In genomic region chr20:53907968-53908751, GRCh38 we compare ENCODE assay signal across 18 cellular contexts.
DNase-seq lines count a peak whose midpoint lies in the region; ATAC-seq and TF ChIP-seq lines count a peak whose summit lies in the region.
"Had no signal": no experiment of that assay in that cellular context is flagged by ENCODE, and none has a peak within 500 bp of the region (broad histone marks: within the 10 kb centered on the region; RNA-seq: fewer than 3 reads in every experiment).

No MANE protein-coding gene starts in this region.

- H3K27me3 ChIP-seq in BLaER1 = no peaks in the 10 kb centered on the region
- H3K27me3 ChIP-seq in mesenchymal stem cell (ENCODE audit: control insufficient read depth in 1 of 2, insufficient read depth in 1 of 2, low read length in 2 of 2) = no peaks in the 10 kb centered on the region
- no peaks in the 10 kb centered on the region for H3K27me3 ChIP-seq in upper lobe of right lung
- H3K27me3 ChIP-seq: adrenal gland, cardiac muscle cell, Peyer's patch had no signal

- H3K27me3 Mint-ChIP-seq in HFFc6 (ENCODE audit: insufficient read depth) (no peaks in the 10 kb centered on the region; the same call in 1 of the 2 replicates), activated B cell treated with CpG ODN at 0.5 μM for 24 hours (no peaks in the 10 kb centered on the region)

- H4K8ac ChIP-seq in mesenchymal stem cell (ENCODE audit: low read length) = no peak overlapping the region

- H3K4me1 Mint-ChIP-seq in HFFc6 (ENCODE audit: low read depth) (peaks cover 68% of the 10 kb centered on the region), activated B cell treated with CpG ODN at 0.5 μM for 24 hours (peaks cover 57% of the 10 kb centered on the region)

- intact Hi-C loops in activated B cell treated with CpG ODN at 0.5 μM for 24 hours (cut with micrococcal nuclease) = no loop called here
- intact Hi-C loops in upper lobe of right lung (cut with DNase I) = no loop called here

- H4K20me1 ChIP-seq in BLaER1 = no peaks in the 10 kb centered on the region

- CTCF ChIA-PET in activated B cell treated with CpG ODN at 0.5 μM for 24 hours (lab: Charles Lee) = interaction anchor here (1.0 to 3.7 kb wide), 3 partner anchors 8 to 329 kb away, joined by 3 to 15 read pairs (median 5); no protein-coding TSS in a partner anchor

- DNase-seq in HFFc6 (no peak), activated B cell treated with CpG ODN at 0.5 μM for 24 hours (no peak), mesenchymal stem cell (no peak), upper lobe of right lung (no peak), amniotic stem cell (lab: John Stamatoyannopoulos, UW) (no peak)
- DNase-seq: activated CD4-positive, CD25-positive, alpha-beta regulatory T cell treated with anti-CD3 and anti-CD28 coated beads, Interleukin-2, amount 50 U/mL, for 72 hours; CD8-positive, alpha-beta memory T cell; left cardiac atrium; NCI-H1417 treated with DMSO at 0.1 percent for 48 hours; NCI-H748 treated with DMSO at 0.1 percent for 48 hours; stimulated activated CD4-positive, alpha-beta T cell treated with anti-CD3 and anti-CD28 coated beads, Interleukin-4, amount 100 ng/mL, for 4 hours had no signal

- H3K4me3 Mint-ChIP-seq in HFFc6 (peak overlapping the region; percentile 15; the same call in 1 of the 2 replicates), activated B cell treated with CpG ODN at 0.5 μM for 24 hours (no peak overlapping the region)
- H3K4me3 Mint-ChIP-seq: CD8-positive, alpha-beta memory T cell had no signal

- POLR2A ChIA-PET in activated B cell treated with CpG ODN at 0.5 μM for 24 hours (lab: Charles Lee) = interaction anchor here (0.6 to 2.3 kb wide), 11 partner anchors 9 to 327 kb away, joined by 3 to 10 read pairs (median 4); no protein-coding TSS in a partner anchor

- H2BK5ac ChIP-seq in mesenchymal stem cell (ENCODE audit: low read depth, low read length, poor library complexity, severe bottlenecking) = no peak overlapping the region

- peak overlapping the region; percentile 93 for H3K27ac Mint-ChIP-seq in HFFc6
- peak overlapping the region; percentile 25 for H3K27ac Mint-ChIP-seq in activated B cell treated with CpG ODN at 0.5 μM for 24 hours

- H2AFZ ChIP-seq in mesenchymal stem cell (ENCODE audit: low read depth, low read length) = no peak overlapping the region

- H3K4me3 ChIP-seq in BLaER1 (no peak overlapping the region), mesenchymal stem cell (ENCODE audit: insufficient read depth in 1 of 2, low read depth in 1 of 2, low read length in 2 of 2) (no peak overlapping the region), upper lobe of right lung (no peak overlapping the region)
- H3K4me3 ChIP-seq: adrenal gland, cardiac muscle cell, Peyer's patch, SK-N-MC had no signal

- no peak overlapping the region for H2AK5ac ChIP-seq in mesenchymal stem cell (ENCODE audit: low read length, severe bottlenecking)

- peak overlapping the region; percentile 58 for H3K4me2 ChIP-seq in BLaER1
- H3K4me2 ChIP-seq in mesenchymal stem cell (ENCODE audit: low read length, poor library complexity, severe bottlenecking) = no peak overlapping the region

- H3K27ac ChIP-seq in BLaER1 (peak overlapping the region; percentile 57), mesenchymal stem cell (ENCODE audit: low read length, poor library complexity, severe bottlenecking) (no peak overlapping the region), upper lobe of right lung (no peak overlapping the region)
- H3K27ac ChIP-seq: adrenal gland, cardiac muscle cell had no signal

- no peak overlapping the region for H3K23ac ChIP-seq in mesenchymal stem cell (ENCODE audit: low read length in 2 of 2)

- H3K36me3 Mint-ChIP-seq in HFFc6 (ENCODE audit: low read depth) (peaks cover 13% of the 10 kb centered on the region; the same call in 1 of the 2 replicates), activated B cell treated with CpG ODN at 0.5 μM for 24 hours (ENCODE audit: low read depth) (no peaks in the 10 kb centered on the region)
- H3K36me3 Mint-ChIP-seq: CD8-positive, alpha-beta memory T cell had no signal

- H3K36me3 ChIP-seq in BLaER1 (0 out of 2 replicates have a peak, but pooled peaks cover 5% of the 10 kb centered on the region), mesenchymal stem cell (ENCODE audit: control insufficient read depth in 1 of 2, insufficient read depth in 2 of 2, low read depth in 1 of 2, low read length in 2 of 2) (no peaks in the 10 kb centered on the region), upper lobe of right lung (no peaks in the 10 kb centered on the region)
- H3K36me3 ChIP-seq: adrenal gland, cardiac muscle cell, Peyer's patch had no signal

- 91% methylated on average over 11 of the region's 11 CpGs for WGBS in mesenchymal stem cell

- H3K9ac ChIP-seq in BLaER1 (no peak overlapping the region; the same call in 1 of the 2 replicates), mesenchymal stem cell (ENCODE audit: low read length) (peak overlapping the region; percentile 17)

- H3K4me1 ChIP-seq in BLaER1 (peaks cover 74% of the 10 kb centered on the region), mesenchymal stem cell (ENCODE audit: control insufficient read depth, insufficient read depth, low read depth, low read length) (no peaks in the 10 kb centered on the region), upper lobe of right lung (peaks cover 10% of the 10 kb centered on the region)
- H3K4me1 ChIP-seq: adrenal gland had no signal

- peak overlapping the region in 1 of 2 experiments; percentile 47 for H3K4ac ChIP-seq in mesenchymal stem cell (ENCODE audit: low read depth in 1 of 2, low read length in 2 of 2)

- no peak overlapping the region for H3K14ac ChIP-seq in mesenchymal stem cell (ENCODE audit: low read length in 2 of 2)

- H3K79me1 ChIP-seq in mesenchymal stem cell (replicated peaks; ENCODE audit: low read length, poor library complexity, severe bottlenecking) = no peaks in the 10 kb centered on the region

- H3K9me3 Mint-ChIP-seq in HFFc6 (no peaks in the 10 kb centered on the region), activated B cell treated with CpG ODN at 0.5 μM for 24 hours (no peaks in the 10 kb centered on the region)
- H3K9me3 Mint-ChIP-seq: CD8-positive, alpha-beta memory T cell had no signal

- no peak overlapping the region for H4K91ac ChIP-seq in mesenchymal stem cell (ENCODE audit: low read length)

- H3K9me3 ChIP-seq in BLaER1 (peaks cover 17% of the 10 kb centered on the region), mesenchymal stem cell (ENCODE audit: control insufficient read depth, low read length) (no peaks in the 10 kb centered on the region), upper lobe of right lung (no peaks in the 10 kb centered on the region)
- H3K9me3 ChIP-seq: adrenal gland, Peyer's patch had no signal

- H3K18ac ChIP-seq in mesenchymal stem cell (ENCODE audit: low read depth in 1 of 2, low read length in 2 of 2) = peak overlapping the region in 1 of 2 experiments; percentile 14

- H2BK12ac ChIP-seq in mesenchymal stem cell (ENCODE audit: low read length in 2 of 2) = peak overlapping the region; percentile 23 to 83

- ATAC-seq in activated B cell treated with CpG ODN at 0.5 μM for 24 hours (ENCODE audit: low read depth) (no peak), GM19397 (IDR thresholded peaks at IDR 0.05; ENCODE audit: unreplicated experiment) (no peak), upper lobe of right lung (no peak), HG03175 (IDR thresholded peaks at IDR 0.05; ENCODE audit: unreplicated experiment) (no peak)

- TF ChIP-seq CTCF in HFFc6 (IDR thresholded peaks at IDR 0.05) = no peak
- TF ChIP-seq CTCF in activated B cell treated with CpG ODN at 0.5 μM for 24 hours (IDR thresholded peaks at IDR 0.05) = no peak
- no peak for TF ChIP-seq CTCF in upper lobe of right lung (IDR thresholded peaks at IDR 0.05)

- H2BK15ac ChIP-seq in mesenchymal stem cell (ENCODE audit: low read depth, poor library complexity, severe bottlenecking) = no peak overlapping the region

- peak overlapping the region; percentile 42 for H2BK120ac ChIP-seq in mesenchymal stem cell (ENCODE audit: low read depth, low read length)
